In the genomic region with DNA sequence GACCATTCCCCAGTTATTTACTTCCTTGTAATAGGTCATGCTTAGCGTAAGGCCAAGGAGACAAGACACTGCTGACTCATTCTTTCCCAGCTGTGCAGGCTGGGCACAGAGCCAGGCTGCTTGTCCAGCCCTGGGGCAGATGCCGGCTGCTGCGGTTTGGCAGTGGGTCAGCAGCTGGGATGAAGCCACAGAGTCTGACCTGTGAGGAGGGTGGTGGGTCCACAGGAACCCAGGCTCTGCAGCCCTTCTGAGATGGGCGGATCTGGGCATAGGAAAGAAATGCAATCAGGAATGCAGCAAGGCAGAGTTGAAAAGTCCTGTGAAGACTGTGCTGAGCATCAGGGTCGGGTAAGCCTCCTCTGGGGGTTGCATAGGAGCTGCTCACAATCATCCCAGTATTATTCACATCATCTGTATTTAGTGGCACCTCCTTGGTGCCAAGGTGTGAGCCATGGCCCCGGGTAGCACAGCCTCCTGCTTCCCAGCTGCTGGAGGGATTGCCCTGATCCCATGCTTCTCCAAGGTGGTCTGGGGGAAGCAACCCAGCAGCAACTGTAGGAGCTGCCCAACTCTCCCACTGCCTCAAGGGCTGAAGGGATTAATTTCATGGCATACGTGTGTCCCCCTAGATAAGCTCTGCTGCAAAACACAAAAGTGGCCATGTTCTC, we compare ENCODE assay signal across 7 cellular contexts.
A peak's percentile ranks its signal among the peaks of the same experiment; 100 is the strongest.
DNase-seq lines count a peak whose midpoint lies in the region; ATAC-seq, FAIRE-seq and TF ChIP-seq lines count a peak whose summit lies in the region.

No MANE protein-coding gene starts in this region.

- CTCF ChIA-PET in Panc1 (lab: Charles Lee) = no interaction called here

- no TSS peak for BruUV-seq in Panc1 (replicated peaks; lab: Mats Ljungman, UMichigan)

- H3K27ac Mint-ChIP-seq in activated T-helper 1 cell treated with anti-CD3 and anti-CD28 coated beads, Interleukin-12 subunit alpha, Interleukin-12 subunit beta, Interleukin-2, Interleukin-4 antibody, amounts not matched to agents 30 ng/mL and 10 ng/mL and 1 ng/mL, durations not matched to agents 14 hours and 24 hours and 36 hours = no peak overlapping the region

- intact Hi-C loops in Panc1 (cut with micrococcal nuclease; ENCODE audit: unreplicated experiment) = no loop called here
- intact Hi-C loops in activated T-helper 1 cell treated with anti-CD3 and anti-CD28 coated beads, Interleukin-12 subunit alpha, Interleukin-12 subunit beta, Interleukin-2, Interleukin-4 antibody, amounts not matched to agents 30 ng/mL and 10 ng/mL and 1 ng/mL, durations not matched to agents 14 hours and 24 hours and 36 hours (cut with micrococcal nuclease) = no loop called here

- POLR2A ChIA-PET in Panc1 (lab: Charles Lee) = no interaction called here

- ATAC-seq in GM18870 (IDR thresholded peaks at IDR 0.05; ENCODE audit: unreplicated experiment) = peak; percentile 47
- peak; percentile 47 for ATAC-seq in HG03045 (IDR thresholded peaks at IDR 0.05; ENCODE audit: unreplicated experiment)
- peak; percentile 84 for ATAC-seq in Panc1

- H3K27me3 ChIP-seq in Panc1 (ENCODE audit: control insufficient read depth, insufficient read depth, low read length) (no peaks in the 10 kb centered on the region), fibroblast of lung (ENCODE audit: control insufficient read depth, insufficient read depth, low read length) (peaks cover 14% of the 10 kb centered on the region)

- no peaks in the 10 kb centered on the region for H3K9me3 Mint-ChIP-seq in activated T-helper 1 cell treated with anti-CD3 and anti-CD28 coated beads, Interleukin-12 subunit alpha, Interleukin-12 subunit beta, Interleukin-2, Interleukin-4 antibody, amounts not matched to agents 30 ng/mL and 10 ng/mL and 1 ng/mL, durations not matched to agents 14 hours and 24 hours and 36 hours

- in situ Hi-C loops in Panc1 (cut with HindIII; ENCODE audit: low pct_unique_long_range_greater_than_20kb, low sequenced_read_pairs) = no loop called here

- H3K4me1 ChIP-seq in Panc1 (ENCODE audit: control insufficient read depth, insufficient read depth, low read length) (0 out of 2 replicates have a peak, but pooled peaks cover 8% of the 10 kb centered on the region), fibroblast of lung (ENCODE audit: control insufficient read depth, extremely low read depth, insufficient read depth, low read length) (peaks cover 6% of the 10 kb centered on the region)

- no peak for FAIRE-seq in D721Med (lab: Jason Lieb, UNC)

- H3K4me3 ChIP-seq in Panc1 (ENCODE audit: low read depth in 2 of 2, low read length in 2 of 2) = no peak overlapping the region
- no peak overlapping the region for H3K4me3 ChIP-seq in fibroblast of lung (replicated peaks in 1 of 4; ENCODE audit: control extremely low read depth in 1 of 4, insufficient read depth in 1 of 4, low read depth in 3 of 4, low read length in 4 of 4)

- H3K9me3 ChIP-seq in Panc1 (ENCODE audit: control insufficient read depth, insufficient read depth, low read depth, low read length) = no peaks in the 10 kb centered on the region
- no peaks in the 10 kb centered on the region for H3K9me3 ChIP-seq in fibroblast of lung (ENCODE audit: control insufficient read depth, insufficient read depth, low read depth, low read length)

- no peak overlapping the region for H3K4me2 ChIP-seq in fibroblast of lung (ENCODE audit: extremely low read depth, insufficient read depth, low read length)

- no peaks in the 10 kb centered on the region for H3K4me1 Mint-ChIP-seq in activated T-helper 1 cell treated with anti-CD3 and anti-CD28 coated beads, Interleukin-12 subunit alpha, Interleukin-12 subunit beta, Interleukin-2, Interleukin-4 antibody, amounts not matched to agents 30 ng/mL and 10 ng/mL and 1 ng/mL, durations not matched to agents 14 hours and 24 hours and 36 hours (ENCODE audit: low read depth)

- H3K9ac ChIP-seq in fibroblast of lung (ENCODE audit: insufficient read depth, low read length) = no peak overlapping the region

- H2AFZ ChIP-seq in fibroblast of lung (ENCODE audit: low read length) = no peak overlapping the region

- TF ChIP-seq CTCF in Panc1 (IDR thresholded peaks at IDR 0.05) (no peak), fibroblast of lung (conservative IDR thresholded peaks at IDR 0.05 in 1 of 2, IDR thresholded peaks at IDR 0.05 in 1 of 2; ENCODE audit: low read depth in 1 of 2, low read length in 2 of 2) (no peak), D721Med (IDR thresholded peaks at IDR 0.05; ENCODE audit: insufficient read depth, missing control alignments) (no peak)

- peak; percentile 54 for DNase-seq in Panc1 (ENCODE audit: low read depth, low spot score)
- peak; percentile 95 to 96 for DNase-seq in fibroblast of lung (ENCODE audit: low read depth in 2 of 2)
- DNase-seq in non-pigmented ciliary epithelial cell (ENCODE audit: low read depth) = peak; percentile 89
- no peak for DNase-seq in D721Med (ENCODE audit: insufficient read length, low spot score)
- DNase-seq in activated T-helper 1 cell treated with anti-CD3 and anti-CD28 coated beads, Interleukin-12 subunit alpha, Interleukin-12 subunit beta, Interleukin-2, Interleukin-4 antibody, amounts not matched to agents 30 ng/mL and 10 ng/mL and 1 ng/mL, durations not matched to agents 14 hours and 24 hours and 36 hours (ENCODE audit: low spot score) = no peak

- H4K20me1 ChIP-seq in fibroblast of lung (ENCODE audit: control insufficient read depth, extremely low read depth, insufficient read depth, low read length) = no peaks in the 10 kb centered on the region

- no peaks in the 10 kb centered on the region for H3K36me3 Mint-ChIP-seq in activated T-helper 1 cell treated with anti-CD3 and anti-CD28 coated beads, Interleukin-12 subunit alpha, Interleukin-12 subunit beta, Interleukin-2, Interleukin-4 antibody, amounts not matched to agents 30 ng/mL and 10 ng/mL and 1 ng/mL, durations not matched to agents 14 hours and 24 hours and 36 hours (ENCODE audit: low read depth)

- no peaks in the 10 kb centered on the region for H3K36me3 ChIP-seq in Panc1 (ENCODE audit: control insufficient read depth, insufficient read depth, low read length)
- no peaks in the 10 kb centered on the region for H3K36me3 ChIP-seq in fibroblast of lung (ENCODE audit: control insufficient read depth, insufficient read depth, low read length)

- H3K4me3 Mint-ChIP-seq in activated T-helper 1 cell treated with anti-CD3 and anti-CD28 coated beads, Interleukin-12 subunit alpha, Interleukin-12 subunit beta, Interleukin-2, Interleukin-4 antibody, amounts not matched to agents 30 ng/mL and 10 ng/mL and 1 ng/mL, durations not matched to agents 14 hours and 24 hours and 36 hours = no peak overlapping the region

- no peaks in the 10 kb centered on the region for H3K79me2 ChIP-seq in fibroblast of lung (ENCODE audit: control insufficient read depth, insufficient read depth, low read length)

- H3K27ac ChIP-seq in Panc1 (ENCODE audit: low read length) (no peak overlapping the region), fibroblast of lung (ENCODE audit: insufficient read depth, low read length) (no peak overlapping the region)

- H3K27me3 Mint-ChIP-seq in activated T-helper 1 cell treated with anti-CD3 and anti-CD28 coated beads, Interleukin-12 subunit alpha, Interleukin-12 subunit beta, Interleukin-2, Interleukin-4 antibody, amounts not matched to agents 30 ng/mL and 10 ng/mL and 1 ng/mL, durations not matched to agents 14 hours and 24 hours and 36 hours (ENCODE audit: insufficient read depth) = peaks cover 5% of the 10 kb centered on the region

Comparison
In these comparisons a context has a peak if more than half of its experiments do, and no peak if none do; other contexts are left out.
1. DNase-seq: peak in Panc1 (single experiment), fibroblast of lung (2 of 2) and non-pigmented ciliary epithelial cell (single experiment); none in D721Med (single experiment) and activated T-helper 1 cell treated with anti-CD3 and anti-CD28 coated beads, Interleukin-12 subunit alpha, Interleukin-12 subunit beta, Interleukin-2, Interleukin-4 antibody, amounts not matched to agents 30 ng/mL and 10 ng/mL and 1 ng/mL, durations not matched to agents 14 hours and 24 hours and 36 hours (single experiment).
2. Peak in every context shown above with its lines, with median percentiles within 50 percentile points of each other: ATAC-seq.